Comparison of ENCODE assay signal across 22 cellular contexts in genomic region chr9:109945571-109945970, GRCh38.
"Had no signal": no experiment of that assay in that cellular context is flagged by ENCODE, and none has a peak within 500 bp of the region (broad histone marks: within the 10 kb centered on the region; RNA-seq: fewer than 3 reads in every experiment).

No MANE protein-coding gene starts in this region.

- FAIRE-seq: TTC549 had no signal

- H3K4me1 Mint-ChIP-seq: activated naive CD8-positive, alpha-beta T cell treated with anti-CD3 and anti-CD28 coated beads for 36 hours; T-helper 17 cell had no signal

- H3K4me3 Mint-ChIP-seq: activated B cell treated with CpG ODN at 0.5 μM for 24 hours; activated CD4-positive, alpha-beta T cell treated with anti-CD3 and anti-CD28 coated beads, Interleukin-2, amount 10 ng/mL, durations not matched to agents 24 days and 14 days; activated naive CD4-positive, alpha-beta T cell treated with anti-CD3 and anti-CD28 coated beads for 36 hours; activated naive CD8-positive, alpha-beta T cell treated with anti-CD3 and anti-CD28 coated beads for 36 hours; activated T-cell treated with anti-CD3 and anti-CD28 coated beads, Interleukin-2, amount 50 U/mL, for 4 hours; activated T-helper 17 cell treated with anti-CD3 and anti-CD28 coated beads, Interleukin-2, amount 50 U/mL, for 72 hours; T-helper 17 cell had no signal

- H3K27ac Mint-ChIP-seq: activated B cell treated with CpG ODN at 0.5 μM for 24 hours; activated CD4-positive, alpha-beta T cell treated with anti-CD3 and anti-CD28 coated beads, Interleukin-2, amount 10 ng/mL, durations not matched to agents 24 days and 14 days; activated naive CD4-positive, alpha-beta T cell treated with anti-CD3 and anti-CD28 coated beads for 36 hours; activated naive CD8-positive, alpha-beta T cell treated with anti-CD3 and anti-CD28 coated beads for 36 hours; activated T-helper 17 cell treated with anti-CD3 and anti-CD28 coated beads, Interleukin-2, amount 50 U/mL, for 72 hours; T-helper 17 cell had no signal

- H3K36me3 Mint-ChIP-seq: activated naive CD8-positive, alpha-beta T cell treated with anti-CD3 and anti-CD28 coated beads for 36 hours had no signal

- H3K27me3 Mint-ChIP-seq: activated B cell treated with CpG ODN at 0.5 μM for 24 hours; activated CD4-positive, alpha-beta T cell treated with anti-CD3 and anti-CD28 coated beads, Interleukin-2, amount 10 ng/mL, durations not matched to agents 24 days and 14 days; activated naive CD8-positive, alpha-beta T cell treated with anti-CD3 and anti-CD28 coated beads for 36 hours; T-helper 17 cell had no signal

- H3K9me3 Mint-ChIP-seq: activated B cell treated with CpG ODN at 0.5 μM for 24 hours; activated naive CD4-positive, alpha-beta T cell treated with anti-CD3 and anti-CD28 coated beads for 36 hours; activated naive CD8-positive, alpha-beta T cell treated with anti-CD3 and anti-CD28 coated beads for 36 hours; activated T-cell treated with anti-CD3 and anti-CD28 coated beads, Interleukin-2, amount 50 U/mL, for 4 hours had no signal

- DNase-seq: activated B cell treated with CpG ODN at 0.5 μM for 24 hours; activated CD4-positive, alpha-beta T cell treated with anti-CD3 and anti-CD28 coated beads for 1 hour; activated CD4-positive, alpha-beta T cell treated with anti-CD3 and anti-CD28 coated beads, Interleukin-2, amount 10 ng/mL, durations not matched to agents 24 days and 14 days; activated CD4-positive, alpha-beta T cell treated with anti-CD3 and anti-CD28 coated beads, Interleukin-2, amount 50 U/mL, for 48 hours; activated CD8-positive, alpha-beta memory T cell treated with anti-CD3 and anti-CD28 coated beads for 24 hours; activated gamma-delta T cell; activated naive CD4-positive, alpha-beta T cell treated with anti-CD3 and anti-CD28 coated beads for 36 hours; activated naive CD8-positive, alpha-beta T cell treated with anti-CD3 and anti-CD28 coated beads for 36 hours; activated T-cell treated with anti-CD3 and anti-CD28 coated beads, Interleukin-2, amount 50 U/mL, for 4 hours; anterior cingulate cortex; cerebellar nuclear complex; KG1; NCI-H1048; NCI-H1930; NCI-H2171; NCI-H226; NCI-H69; SIG-M5; T-helper 17 cell; T1000 had no signal
